ENCODE assay signal across 9 cellular contexts in genomic region chr17:1931759-1932579, GRCh38.
DNase-seq lines count a peak whose midpoint lies in the region; ATAC-seq, FAIRE-seq and TF ChIP-seq lines count a peak whose summit lies in the region.
"Had no signal": no experiment of that assay in that cellular context is flagged by ENCODE, and none has a peak within 500 bp of the region (broad histone marks: within the 10 kb centered on the region; RNA-seq: fewer than 3 reads in every experiment).

No MANE protein-coding gene starts in this region.

- ATAC-seq in thoracic aorta (ENCODE audit: insufficient number of reproducible peaks, low FRiP score, low read depth): no peak

- no peaks in the 10 kb centered on the region for H3K79me2 ChIP-seq in astrocyte (ENCODE audit: insufficient read depth, low read length)
- no peaks in the 10 kb centered on the region for H3K79me2 ChIP-seq in keratinocyte (ENCODE audit: control insufficient read depth, insufficient read depth, low read length)

- no peaks in the 10 kb centered on the region for H3K9me1 ChIP-seq in keratinocyte (ENCODE audit: control insufficient read depth, extremely low read depth, insufficient read depth, low read length)

- no peaks in the 10 kb centered on the region for H3K9me3 ChIP-seq in astrocyte (ENCODE audit: insufficient read depth, low read depth, low read length)
- no peaks in the 10 kb centered on the region for H3K9me3 ChIP-seq in keratinocyte (ENCODE audit: control insufficient read depth, low read depth, low read length)
- H3K9me3 ChIP-seq in thoracic aorta: no peaks in the 10 kb centered on the region
- H3K9me3 ChIP-seq: vagina had no signal

- H3K36me3 Mint-ChIP-seq in astrocyte (ENCODE audit: low read depth, unreplicated experiment): no peaks in the 10 kb centered on the region

- H3K27me3 ChIP-seq in astrocyte (ENCODE audit: insufficient read depth, low read length): peaks cover 19% of the 10 kb centered on the region
- H3K27me3 ChIP-seq in keratinocyte (ENCODE audit: control insufficient read depth, extremely low read depth, insufficient read depth, low read length): no peaks in the 10 kb centered on the region
- H3K27me3 ChIP-seq in thoracic aorta (replicated peaks; ENCODE audit: insufficient read depth): no peaks in the 10 kb centered on the region
- H3K27me3 ChIP-seq: vagina had no signal

- H3K4me2 ChIP-seq in astrocyte (ENCODE audit: low read length): peak overlapping the region; percentile 50
- peak overlapping the region; percentile 22 for H3K4me2 ChIP-seq in keratinocyte (ENCODE audit: control insufficient read depth, extremely low read depth, insufficient read depth, low read depth, low read length)

- no peaks in the 10 kb centered on the region for H3K4me1 ChIP-seq in astrocyte (ENCODE audit: insufficient read depth, low read length)
- no peaks in the 10 kb centered on the region for H3K4me1 ChIP-seq in keratinocyte (ENCODE audit: control insufficient read depth, extremely low read depth, insufficient read depth, low read length)
- peaks cover 0 to 7% of the 10 kb centered on the region in 2 donors for H3K4me1 ChIP-seq in thoracic aorta (ENCODE audit: control insufficient read depth in 1 of 2, low read depth in 2 of 2)

- H3K4me3 Mint-ChIP-seq in astrocyte (ENCODE audit: unreplicated experiment): no peak overlapping the region

- H3K27ac ChIP-seq in astrocyte (ENCODE audit: low read depth, low read length) (no peak overlapping the region), keratinocyte (ENCODE audit: control insufficient read depth, insufficient read depth, low read length) (no peak overlapping the region), thoracic aorta (no peak overlapping the region)
- H3K27ac ChIP-seq: vagina had no signal

- H2AFZ ChIP-seq in astrocyte (ENCODE audit: low read depth, low read length): no peak overlapping the region
- H2AFZ ChIP-seq in keratinocyte (ENCODE audit: control insufficient read depth, low read length): no peak overlapping the region

- H3K9ac ChIP-seq in astrocyte (ENCODE audit: low read length) (no peak overlapping the region), keratinocyte (ENCODE audit: control insufficient read depth, extremely low read depth, insufficient read depth, low read length) (no peak overlapping the region)

- peaks cover 49% of the 10 kb centered on the region for H3K27me3 Mint-ChIP-seq in astrocyte (ENCODE audit: low read depth, unreplicated experiment)

- DNase-seq in NCI-H2029 (lab: John Stamatoyannopoulos, UW) (peak; percentile 21), NCI-H2029 treated with DMSO at 0.1 percent for 48 hours (lab: John Stamatoyannopoulos, UW) (no peak), astrocyte (ENCODE audit: low read depth) (peak; percentile 29), keratinocyte (ENCODE audit: low read depth, low spot score) (no peak), thoracic aorta (ENCODE audit: low spot score) (no peak), OCI-M1 (lab: John Stamatoyannopoulos, UW) (no peak), H54 (ENCODE audit: insufficient read length, low spot score) (no peak)
- DNase-seq in activated CD8-positive, alpha-beta memory T cell treated with anti-CD3 and anti-CD28 coated beads for 24 hours: no peak

- no peaks in the 10 kb centered on the region for H3K36me3 ChIP-seq in astrocyte (ENCODE audit: insufficient read depth, low read length)
- no peaks in the 10 kb centered on the region for H3K36me3 ChIP-seq in keratinocyte (ENCODE audit: control insufficient read depth in 2 of 2, extremely low read depth in 1 of 2, insufficient read depth in 2 of 2, low read length in 2 of 2)
- H3K36me3 ChIP-seq in thoracic aorta: no peaks in the 10 kb centered on the region
- H3K36me3 ChIP-seq: vagina had no signal

- H3K4me3 ChIP-seq in astrocyte (ENCODE audit: insufficient read depth, low read depth, low read length) (no peak overlapping the region), keratinocyte (ENCODE audit: control insufficient read depth in 2 of 3, extremely low read depth in 1 of 3, insufficient read depth in 2 of 3, low read depth in 1 of 3, low read length in 3 of 3) (no peak overlapping the region), thoracic aorta (peak overlapping the region; percentile 46)
- H3K4me3 ChIP-seq: vagina had no signal

- H3K27ac Mint-ChIP-seq in astrocyte (ENCODE audit: unreplicated experiment): no peak overlapping the region

- FAIRE-seq in astrocyte (lab: Jason Lieb, UNC) (no peak), keratinocyte (lab: Jason Lieb, UNC) (no peak), H54 (lab: Jason Lieb, UNC) (no peak)

- H3K9me3 Mint-ChIP-seq in astrocyte (ENCODE audit: unreplicated experiment): peaks cover 1% of the 10 kb centered on the region

- H3K4me1 Mint-ChIP-seq in astrocyte (ENCODE audit: low read depth, unreplicated experiment): no peaks in the 10 kb centered on the region

- TF ChIP-seq POLR2A in H54 (IDR thresholded peaks at IDR 0.05; ENCODE audit: low read depth, low read length): no peak

- TF ChIP-seq CTCF in astrocyte (IDR thresholded peaks at IDR 0.05; ENCODE audit: insufficient read depth, low read depth, low read length): no peak
- TF ChIP-seq CTCF in keratinocyte (optimal IDR thresholded peaks at IDR 0.05 in 1 of 3, IDR thresholded peaks at IDR 0.05 in 1 of 3, conservative IDR thresholded peaks at IDR 0.05 in 1 of 3; ENCODE audit: extremely low read depth in 1 of 3, insufficient read depth in 2 of 3, low read length in 3 of 3): no peak
- no peak for TF ChIP-seq CTCF in thoracic aorta (IDR thresholded peaks at IDR 0.05)

- no peaks in the 10 kb centered on the region for H4K20me1 ChIP-seq in astrocyte (ENCODE audit: insufficient read depth, low read length)
- H4K20me1 ChIP-seq in keratinocyte (ENCODE audit: control insufficient read depth, extremely low read depth, insufficient read depth, low read length): no peaks in the 10 kb centered on the region

- dilution Hi-C loops in keratinocyte (cut with MboI; ENCODE audit: extremely low pct_ligation_motif_present, low sequenced_read_pairs): no loop called here

Comparison
In these comparisons a context has a peak if more than half of its experiments do, and no peak if none do; other contexts are left out.
1. DNase-seq: peak in NCI-H2029 (single experiment) and astrocyte (single experiment); none in NCI-H2029 treated with DMSO at 0.1 percent for 48 hours (single experiment), keratinocyte (single experiment), thoracic aorta (single experiment), activated CD8-positive, alpha-beta memory T cell treated with anti-CD3 and anti-CD28 coated beads for 24 hours (single experiment), OCI-M1 (single experiment) and H54 (single experiment).